In the genomic region with DNA sequence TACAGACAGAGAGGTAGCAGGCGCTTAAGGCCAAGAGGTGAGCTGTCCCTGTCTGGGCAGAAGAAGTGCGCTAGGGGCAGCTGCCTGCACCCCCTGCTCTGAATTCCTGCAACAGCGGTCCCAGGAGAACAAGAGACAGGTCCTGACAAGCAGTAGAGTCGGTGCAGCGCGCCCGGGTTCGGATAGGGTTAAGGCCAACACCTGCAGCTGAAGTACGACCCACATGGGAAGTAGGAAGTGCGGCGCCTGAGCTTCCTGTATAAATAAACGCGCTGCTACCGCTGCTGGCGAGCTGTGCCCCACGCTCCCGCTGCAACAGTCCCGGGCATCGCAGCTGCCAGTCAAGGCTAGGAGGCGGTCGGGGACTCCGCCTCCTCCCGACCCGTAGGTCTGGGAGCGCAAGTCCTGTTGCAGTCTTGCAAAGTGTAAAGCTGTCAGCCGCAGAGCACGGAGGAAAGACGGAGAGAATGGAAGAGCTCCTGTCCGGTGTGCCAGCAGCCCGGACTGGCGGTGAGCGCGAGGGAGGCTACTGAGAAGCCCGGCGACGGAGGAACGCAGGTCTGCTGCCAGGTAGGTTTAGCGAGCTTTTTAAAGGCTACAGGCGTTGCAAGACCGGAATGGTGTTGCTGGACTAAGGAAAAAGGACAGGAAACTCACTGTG, we compare ENCODE assay signal across 1 cellular context.
A peak's percentile ranks its signal among the peaks of the same experiment; 100 is the strongest.
TF ChIP-seq lines count a peak whose summit lies in the region.

A gene (plus strand): TSS at position 290 of the 661 bp plus-strand sequence. CDS start 12,185 bp downstream, outside the sequence.

TF ChIP-seq in IMR-90, 13 proteins besides CTCF, POLR2A, EP300 and RAD21 (continued from another document):
- TF ChIP-seq, protein P1, sequence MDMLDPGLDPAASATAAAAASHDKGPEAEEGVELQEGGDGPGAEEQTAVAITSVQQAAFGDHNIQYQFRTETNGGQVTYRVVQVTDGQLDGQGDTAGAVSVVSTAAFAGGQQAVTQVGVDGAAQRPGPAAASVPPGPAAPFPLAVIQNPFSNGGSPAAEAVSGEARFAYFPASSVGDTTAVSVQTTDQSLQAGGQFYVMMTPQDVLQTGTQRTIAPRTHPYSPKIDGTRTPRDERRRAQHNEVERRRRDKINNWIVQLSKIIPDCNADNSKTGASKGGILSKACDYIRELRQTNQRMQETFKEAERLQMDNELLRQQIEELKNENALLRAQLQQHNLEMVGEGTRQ (IDR thresholded peaks at IDR 0.05; ENCODE audit: low read depth, low read length) = no peak
- no peak for TF ChIP-seq RCOR1 (IDR thresholded peaks at IDR 0.05; ENCODE audit: insufficient replicate concordance, low read length)
- no peak for TF ChIP-seq MAFK (IDR thresholded peaks at IDR 0.05; ENCODE audit: low read depth, low read length)
- no peak for TF ChIP-seq NFE2L2 (IDR thresholded peaks at IDR 0.05; ENCODE audit: low read depth, low read length)
- TF ChIP-seq MXI1 (IDR thresholded peaks at IDR 0.05; ENCODE audit: borderline replicate concordance, low read depth, low read length) = 0 out of 2 replicates have a peak, but pooled peaks have one; percentile 44
